7 cellular contexts compared by ENCODE assay signal in the genomic region with DNA sequence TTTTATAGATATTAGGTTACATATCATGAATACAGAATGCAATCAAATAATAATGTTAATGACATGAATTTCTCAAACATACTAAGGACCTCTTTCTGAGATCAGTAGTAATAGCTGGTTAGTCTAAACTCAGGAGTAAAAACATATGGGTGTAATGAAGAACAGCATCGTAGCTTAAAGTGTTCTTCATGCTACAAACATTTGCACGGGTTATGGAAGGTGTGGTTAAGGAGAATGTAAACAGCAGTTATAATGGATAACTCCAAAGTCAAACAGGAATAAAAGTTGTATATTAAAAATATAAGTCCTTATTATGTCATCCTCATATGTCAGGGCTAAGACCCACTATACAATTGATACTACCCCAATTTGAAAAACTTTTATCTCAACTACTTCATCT.
"Had no signal": no experiment of that assay in that cellular context is flagged by ENCODE, and none has a peak within 500 bp of the region (broad histone marks: within the 10 kb centered on the region; RNA-seq: fewer than 3 reads in every experiment).

No MANE protein-coding gene starts in this region.

- H3K9me3 ChIP-seq: HAP-1 had no signal

- ATAC-seq: GM23338, HCT116, HepG2 had no signal

- H3K4me1 ChIP-seq: HAP-1 had no signal

- H3K4me3 ChIP-seq: GM23338, HAP-1 had no signal

- DNase-seq: H7, HFFc6, KBM-7 had no signal
